ENCODE assay signal across 10 cellular contexts in genomic region chr1:177181280-177181630, GRCh38. TPM values are rescaled to one million over a fixed set of nuclear protein-coding genes. Genes with fewer than 3 reads are reported as not detected.
A peak's percentile ranks its signal among the peaks of the same experiment; 100 is the strongest.
DNase-seq lines count a peak whose midpoint lies in the region; ATAC-seq, FAIRE-seq and TF ChIP-seq lines count a peak whose summit lies in the region.
"Had no signal": no experiment of that assay in that cellular context is flagged by ENCODE, and none has a peak within 500 bp of the region (broad histone marks: within the 10 kb centered on the region; RNA-seq: fewer than 3 reads in every experiment).

No MANE protein-coding gene starts in this region.

- ATAC-seq in HCT116, result no peak; the same call in 1 of the 2 replicates

- H3K14ac ChIP-seq in mesenchymal stem cell (ENCODE audit: low read length in 2 of 2), result no peak overlapping the region

- intact Hi-C loops in CD14-positive monocyte (cut with micrococcal nuclease) (no loop called here), HCT116 (cut with micrococcal nuclease) (loop anchor here (1.0 to 10.0 kb wide), 3 partner anchors 232 to 764 kb away; no protein-coding TSS in a partner anchor)

- H3K4me1 ChIP-seq in HCT116 (ENCODE audit: control insufficient read depth in 1 of 2, insufficient read depth in 2 of 2, low read length in 2 of 2), result peaks cover 0 to 4% of the 10 kb centered on the region in 2 experiments; a peak in 1 of 4 replicates
- no peaks in the 10 kb centered on the region for H3K4me1 ChIP-seq in astrocyte (ENCODE audit: insufficient read depth, low read length)
- peaks cover 6% of the 10 kb centered on the region for H3K4me1 ChIP-seq in mesenchymal stem cell (ENCODE audit: control insufficient read depth, insufficient read depth, low read depth, low read length)

- H3K27me3 ChIP-seq in HCT116 (ENCODE audit: insufficient read depth, low read length) (0 out of 2 replicates have a peak, but pooled peaks cover 13% of the 10 kb centered on the region), astrocyte (ENCODE audit: insufficient read depth, low read length) (peaks cover 16% of the 10 kb centered on the region), mesenchymal stem cell (ENCODE audit: control insufficient read depth in 1 of 2, insufficient read depth in 1 of 2, low read length in 2 of 2) (peaks cover 30 to 51% of the 10 kb centered on the region in 2 experiments)

- no peak for FAIRE-seq in astrocyte (lab: Jason Lieb, UNC)

- no peak for TF ChIP-seq RAD21 in HCT116 (IDR thresholded peaks at IDR 0.05; ENCODE audit: low read depth)

- no peaks in the 10 kb centered on the region for H3K36me3 ChIP-seq in HCT116 (ENCODE audit: control insufficient read depth in 1 of 2, insufficient read depth in 2 of 2, low read length in 2 of 2)
- H3K36me3 ChIP-seq in astrocyte (ENCODE audit: insufficient read depth, low read length), result no peaks in the 10 kb centered on the region
- H3K36me3 ChIP-seq in mesenchymal stem cell (ENCODE audit: control insufficient read depth in 1 of 2, insufficient read depth in 2 of 2, low read depth in 1 of 2, low read length in 2 of 2), result no peaks in the 10 kb centered on the region

- RAD21 ChIA-PET in HCT116 (lab: Charles Lee; ENCODE audit: low non-redundant PET in 1 of 2, low total read pairs in 2 of 2, uncharacterized antibody in 2 of 2, unreplicated experiment in 2 of 2), result interaction anchor here in 1 of 2 experiments (1.2 kb wide), 1 partner anchor 283 kb away, joined by 3 read pairs; no protein-coding TSS in a partner anchor

- peak overlapping the region in 1 of 2 experiments; percentile 16; a peak in 1 of 4 replicates for H3K4me3 ChIP-seq in HCT116 (replicated peaks in 1 of 2; ENCODE audit: low read depth in 1 of 2, low read length in 2 of 2)
- H3K4me3 ChIP-seq in astrocyte (ENCODE audit: insufficient read depth, low read depth, low read length), result peak overlapping the region; percentile 43
- peak overlapping the region in 1 of 2 experiments; percentile 70 for H3K4me3 ChIP-seq in mesenchymal stem cell (ENCODE audit: insufficient read depth in 1 of 2, low read depth in 1 of 2, low read length in 2 of 2)

- CTCF ChIA-PET in HCT116 (lab: Charles Lee), result interaction anchor here (1.1 to 1.8 kb wide), 2 partner anchors 232 to 283 kb away, joined by 7 to 8 read pairs; no protein-coding TSS in a partner anchor

- no peak for TF ChIP-seq POLR2A in HCT116 (IDR thresholded peaks at IDR 0.05; ENCODE audit: borderline replicate concordance, extremely low read depth, insufficient read depth, insufficient read length)

- H3K36me3 Mint-ChIP-seq in CD14-positive monocyte (no peaks in the 10 kb centered on the region), astrocyte (ENCODE audit: low read depth, unreplicated experiment) (no peaks in the 10 kb centered on the region)
- H3K36me3 Mint-ChIP-seq: natural killer cell treated with Interleukin-12 subunit alpha and Interleukin-12 subunit beta and Interleukin-15 and Interleukin-18, amount 100 ng/mL, for 72 hours had no signal

- no peak overlapping the region for H2BK5ac ChIP-seq in mesenchymal stem cell (ENCODE audit: low read depth, low read length, poor library complexity, severe bottlenecking)

- DNase-seq in CD14-positive monocyte (ENCODE audit: low spot score) (no peak), HCT116 (ENCODE audit: low read depth, low spot score) (no peak), astrocyte (ENCODE audit: low read depth) (no peak), mesenchymal stem cell (no peak), middle frontal gyrus (ENCODE audit: extremely low spot score, low spot score) (no peak), NCI-H1436 (lab: John Stamatoyannopoulos, UW) (no peak), dermis blood vessel endothelial cell (no peak), NCI-H1105 treated with DMSO at 0.1 percent for 48 hours (lab: John Stamatoyannopoulos, UW) (no peak)
- DNase-seq: NCI-H2029 had no signal

- H3K4ac ChIP-seq in mesenchymal stem cell (ENCODE audit: low read depth in 1 of 2, low read length in 2 of 2), result no peak overlapping the region

- H2BK12ac ChIP-seq in mesenchymal stem cell (ENCODE audit: low read length in 2 of 2), result peak overlapping the region in 1 of 2 experiments; percentile 80

- no peak overlapping the region for H2BK15ac ChIP-seq in mesenchymal stem cell (ENCODE audit: low read depth, poor library complexity, severe bottlenecking)

- no TSS peak for BruUV-seq in HCT116 (replicated peaks; lab: Mats Ljungman, UMichigan)

- H3K23ac ChIP-seq in mesenchymal stem cell (ENCODE audit: low read length in 2 of 2), result no peak overlapping the region

- H3K27ac Mint-ChIP-seq in CD14-positive monocyte (no peak overlapping the region), astrocyte (ENCODE audit: unreplicated experiment) (no peak overlapping the region)
- H3K27ac Mint-ChIP-seq: natural killer cell treated with Interleukin-12 subunit alpha and Interleukin-12 subunit beta and Interleukin-15 and Interleukin-18, amount 100 ng/mL, for 72 hours had no signal

- POLR2A ChIA-PET in HCT116 (lab: Charles Lee), result no interaction called here

- 12% methylated on average over 12 of the region's 13 CpGs for WGBS in mesenchymal stem cell

- no peaks in the 10 kb centered on the region for H3K79me1 ChIP-seq in mesenchymal stem cell (replicated peaks; ENCODE audit: low read length, poor library complexity, severe bottlenecking)

- H2AFZ ChIP-seq in HCT116 (ENCODE audit: low read depth, low read length, poor library complexity, severe bottlenecking), result peak overlapping the region; percentile 16
- peak overlapping the region; percentile 90 for H2AFZ ChIP-seq in astrocyte (ENCODE audit: low read depth, low read length)
- H2AFZ ChIP-seq in mesenchymal stem cell (ENCODE audit: low read depth, low read length), result peak overlapping the region; percentile 78

- no peaks in the 10 kb centered on the region for H3K9me3 ChIP-seq in HCT116 (ENCODE audit: control insufficient read depth in 1 of 2, insufficient read depth in 1 of 2, low read depth in 1 of 2, low read length in 2 of 2)
- H3K9me3 ChIP-seq in astrocyte (ENCODE audit: insufficient read depth, low read depth, low read length), result no peaks in the 10 kb centered on the region
- H3K9me3 ChIP-seq in mesenchymal stem cell (ENCODE audit: control insufficient read depth, low read length), result no peaks in the 10 kb centered on the region

- H3K4me2 ChIP-seq in HCT116 (ENCODE audit: low read length) (peak overlapping the region; percentile 47), astrocyte (ENCODE audit: low read length) (peak overlapping the region; percentile 80), mesenchymal stem cell (ENCODE audit: low read length, poor library complexity, severe bottlenecking) (peak overlapping the region; percentile 82)

- H3K9me2 ChIP-seq in HCT116 (ENCODE audit: insufficient read depth), result no peaks in the 10 kb centered on the region

- no peak overlapping the region for H3K27ac ChIP-seq in HCT116 (ENCODE audit: low read depth, low read length)
- no peak overlapping the region for H3K27ac ChIP-seq in astrocyte (ENCODE audit: low read depth, low read length)
- H3K27ac ChIP-seq in mesenchymal stem cell (ENCODE audit: low read length, poor library complexity, severe bottlenecking), result no peak overlapping the region

- no peak overlapping the region for H2BK120ac ChIP-seq in mesenchymal stem cell (ENCODE audit: low read depth, low read length)

- peaks cover 0 to 5% (median 2%) of the 10 kb centered on the region in 7 donors for H3K9me3 Mint-ChIP-seq in CD14-positive monocyte
- H3K9me3 Mint-ChIP-seq in astrocyte (ENCODE audit: unreplicated experiment), result no peaks in the 10 kb centered on the region

- TF ChIP-seq CTCF in CD14-positive monocyte (IDR thresholded peaks at IDR 0.05), result no peak
- TF ChIP-seq CTCF in HCT116 (IDR thresholded peaks at IDR 0.05 in 2 of 3, conservative IDR thresholded peaks at IDR 0.05 in 1 of 3; ENCODE audit: borderline replicate concordance in 1 of 3, insufficient read depth in 1 of 3, low read depth in 2 of 3, low read length in 2 of 3), result no peak
- no peak for TF ChIP-seq CTCF in astrocyte (IDR thresholded peaks at IDR 0.05; ENCODE audit: insufficient read depth, low read depth, low read length)

- peaks cover 21 to 25% (median 25%) of the 10 kb centered on the region in 3 donors for H3K27me3 Mint-ChIP-seq in CD14-positive monocyte (ENCODE audit: low read depth in 3 of 3)
- peaks cover 56% of the 10 kb centered on the region for H3K27me3 Mint-ChIP-seq in astrocyte (ENCODE audit: low read depth, unreplicated experiment)

- H3K4me3 Mint-ChIP-seq in CD14-positive monocyte (peak overlapping the region; percentile 48 to 63), astrocyte (ENCODE audit: unreplicated experiment) (peak overlapping the region; percentile 81)
- H3K4me3 Mint-ChIP-seq: natural killer cell treated with Interleukin-12 subunit alpha and Interleukin-12 subunit beta and Interleukin-15 and Interleukin-18, amount 100 ng/mL, for 72 hours had no signal

- no peak overlapping the region for H2AK5ac ChIP-seq in mesenchymal stem cell (ENCODE audit: low read length, severe bottlenecking)

- H3K79me2 ChIP-seq in HCT116 (ENCODE audit: insufficient read depth, low read length) (no peaks in the 10 kb centered on the region), astrocyte (ENCODE audit: insufficient read depth, low read length) (no peaks in the 10 kb centered on the region)

- H4K8ac ChIP-seq in mesenchymal stem cell (ENCODE audit: low read length), result peak overlapping the region; percentile 35

- no peak overlapping the region for H4K91ac ChIP-seq in mesenchymal stem cell (ENCODE audit: low read length)

- H3K4me1 Mint-ChIP-seq in CD14-positive monocyte (peaks cover 7% of the 10 kb centered on the region), astrocyte (ENCODE audit: low read depth, unreplicated experiment) (no peaks in the 10 kb centered on the region)

- H4K20me1 ChIP-seq in HCT116 (ENCODE audit: insufficient read depth), result no peaks in the 10 kb centered on the region
- H4K20me1 ChIP-seq in astrocyte (ENCODE audit: insufficient read depth, low read length), result no peaks in the 10 kb centered on the region

- peak overlapping the region in 1 of 2 experiments; percentile 41 for H3K18ac ChIP-seq in mesenchymal stem cell (ENCODE audit: low read depth in 1 of 2, low read length in 2 of 2)

- H3K9ac ChIP-seq in HCT116 (ENCODE audit: low read length) (no peak overlapping the region), astrocyte (ENCODE audit: low read length) (no peak overlapping the region), mesenchymal stem cell (ENCODE audit: low read length) (peak overlapping the region; percentile 57)

TF ChIP-seq in HCT116, 20 proteins besides CTCF, POLR2A, EP300 and RAD21 (continues in another document):
- TF ChIP-seq ZNF274 (IDR thresholded peaks at IDR 0.05; ENCODE audit: low read depth, low read length), result no peak

RNA-seq across cellular contexts. Expression of gene BRINP2, which starts 10.5 kb away (rescaled TPM):
- not detected for polyA plus RNA-seq in CD14-positive monocyte
- total RNA-seq in HCT116 (2021; ENCODE audit: unreplicated experiment) (not detected), astrocyte (not detected in 2 replicates), dermis blood vessel endothelial cell (not detected in 2 replicates)
- not detected in 2 replicates for polyA plus RNA-seq in HCT116 (2012)
- polyA plus RNA-seq in mesenchymal stem cell (2013, experiment 1 of 2), result 0.44 TPM
- 0.34 TPM for polyA plus RNA-seq in mesenchymal stem cell (2013, experiment 2 of 2)
- total RNA-seq: natural killer cell treated with Interleukin-12 subunit alpha and Interleukin-12 subunit beta and Interleukin-15 and Interleukin-18, amount 100 ng/mL, for 72 hours had no signal

RNA-seq across cellular contexts. Expression of gene ASTN1, which starts 16.7 kb away (rescaled TPM):
- polyA plus RNA-seq in CD14-positive monocyte, result not detected
- total RNA-seq in HCT116 (2021; ENCODE audit: unreplicated experiment) (0.42 TPM), astrocyte (0.41 and 0.50 TPM in 2 replicates), dermis blood vessel endothelial cell (not detected in 2 replicates)
- 0.24 and 0.35 TPM in 2 replicates for polyA plus RNA-seq in HCT116 (2012)
- 0.08 TPM for polyA plus RNA-seq in mesenchymal stem cell (2013, experiment 1 of 2)
- polyA plus RNA-seq in mesenchymal stem cell (2013, experiment 2 of 2), result 0.05 TPM
- total RNA-seq: natural killer cell treated with Interleukin-12 subunit alpha and Interleukin-12 subunit beta and Interleukin-15 and Interleukin-18, amount 100 ng/mL, for 72 hours had no signal

Comparison
In these comparisons a context has a peak if more than half of its experiments do, and no peak if none do; other contexts are left out.
1. H2AFZ ChIP-seq: peak in every context shown above with its lines; median percentile 90 in astrocyte; 78 in mesenchymal stem cell; 16 in HCT116.